Comparison of ENCODE assay signal across 25 cellular contexts in genomic region chr21:46081862-46082637, GRCh38. TPM values are rescaled to one million over a fixed set of nuclear protein-coding genes. Genes with fewer than 3 reads are reported as not detected.
DNase-seq lines count a peak whose midpoint lies in the region; ATAC-seq and TF ChIP-seq lines count a peak whose summit lies in the region.
"Had no signal": no experiment of that assay in that cellular context is flagged by ENCODE, and none has a peak within 500 bp of the region (broad histone marks: within the 10 kb centered on the region; RNA-seq: fewer than 3 reads in every experiment).

No MANE protein-coding gene starts in this region.

- POLR2A ChIA-PET in activated CD4-positive, alpha-beta memory T cell treated with anti-CD3 and anti-CD28 coated beads, Interleukin-2, amount 10 ng/mL, durations not matched to agents 7 days and 5 days (lab: Charles Lee) = no interaction called here
- POLR2A ChIA-PET in activated CD8-positive, alpha-beta T cell treated with anti-CD3 and anti-CD28 coated beads for 36 hours (lab: Charles Lee) = no interaction called here

- TF ChIP-seq EP300 in sigmoid colon (IDR thresholded peaks at IDR 0.05) = no peak

- H3K4me3 ChIP-seq in GM23248 (no peak overlapping the region), lower leg skin (ENCODE audit: low read depth, poor library complexity, severe bottlenecking) (no peak overlapping the region), sigmoid colon (no peak overlapping the region), foreskin fibroblast (ENCODE audit: low read depth in 1 of 2, low read length in 2 of 2) (no peak overlapping the region)
- H3K4me3 ChIP-seq: HAP-1, right lobe of liver, tibial artery had no signal

- no peak overlapping the region for H3K4me2 ChIP-seq in GM23248 (ENCODE audit: unreplicated experiment)

- no peaks in the 10 kb centered on the region for H3K36me3 ChIP-seq in GM23248 (ENCODE audit: low read depth)
- no peaks in the 10 kb centered on the region for H3K36me3 ChIP-seq in sigmoid colon
- H3K36me3 ChIP-seq: HAP-1, right lobe of liver, tibial artery, WERI-Rb-1 had no signal

- no peak for ATAC-seq in activated CD8-positive, alpha-beta T cell treated with anti-CD3 and anti-CD28 coated beads for 36 hours
- ATAC-seq: CD8-positive, alpha-beta T cell; left cardiac atrium; right lobe of liver had no signal

- no peaks in the 10 kb centered on the region for H4K20me1 ChIP-seq in GM23248 (ENCODE audit: insufficient read depth)

- intact Hi-C loops in lower leg skin (cut with DNase I; ENCODE audit: low total_unique reads) (no loop called here), sigmoid colon (cut with DNase I) (no loop called here)
- intact Hi-C loops in activated CD8-positive, alpha-beta T cell treated with anti-CD3 and anti-CD28 coated beads for 36 hours (cut with micrococcal nuclease) = no loop called here

- H3K4me1 Mint-ChIP-seq in activated CD4-positive, alpha-beta memory T cell treated with anti-CD3 and anti-CD28 coated beads, Interleukin-2, amount 10 ng/mL, durations not matched to agents 7 days and 5 days = no peaks in the 10 kb centered on the region
- no peaks in the 10 kb centered on the region for H3K4me1 Mint-ChIP-seq in activated CD8-positive, alpha-beta T cell treated with anti-CD3 and anti-CD28 coated beads for 36 hours (ENCODE audit: low read depth)
- H3K4me1 Mint-ChIP-seq: endodermal cell had no signal

- peaks cover 2% of the 10 kb centered on the region for H3K27me3 Mint-ChIP-seq in activated CD4-positive, alpha-beta memory T cell treated with anti-CD3 and anti-CD28 coated beads, Interleukin-2, amount 10 ng/mL, durations not matched to agents 7 days and 5 days
- no peaks in the 10 kb centered on the region for H3K27me3 Mint-ChIP-seq in activated CD8-positive, alpha-beta T cell treated with anti-CD3 and anti-CD28 coated beads for 36 hours
- H3K27me3 Mint-ChIP-seq: activated naive CD8-positive, alpha-beta T cell had no signal

- H3K4me3 Mint-ChIP-seq in activated CD4-positive, alpha-beta memory T cell treated with anti-CD3 and anti-CD28 coated beads, Interleukin-2, amount 10 ng/mL, durations not matched to agents 7 days and 5 days = no peak overlapping the region
- no peak overlapping the region for H3K4me3 Mint-ChIP-seq in activated CD8-positive, alpha-beta T cell treated with anti-CD3 and anti-CD28 coated beads for 36 hours
- H3K4me3 Mint-ChIP-seq: activated naive CD8-positive, alpha-beta T cell; CD8-positive, alpha-beta T cell; endodermal cell had no signal

- H3K9me3 ChIP-seq in GM23248 (ENCODE audit: low read depth) (peaks cover 3% of the 10 kb centered on the region), sigmoid colon (no peaks in the 10 kb centered on the region)
- H3K9me3 ChIP-seq: HAP-1, right lobe of liver, tibial artery had no signal

- H3K27ac ChIP-seq in GM23248 (no peak overlapping the region), sigmoid colon (peak overlapping the region in 2 of 4 donors; percentile 41 to 59)
- H3K27ac ChIP-seq: right lobe of liver, WERI-Rb-1 had no signal

- peaks cover 5% of the 10 kb centered on the region for H3K9me3 Mint-ChIP-seq in activated CD4-positive, alpha-beta memory T cell treated with anti-CD3 and anti-CD28 coated beads, Interleukin-2, amount 10 ng/mL, durations not matched to agents 7 days and 5 days
- H3K9me3 Mint-ChIP-seq in activated CD8-positive, alpha-beta T cell treated with anti-CD3 and anti-CD28 coated beads for 36 hours = peaks cover 4% of the 10 kb centered on the region

- WGBS in GM23248 (ENCODE audit: low coverage in 1 of 2, low lambda C conversion rate in 2 of 2, missing lambda C conversion rate in 2 of 2), 2 experiments = 89 to 94% methylated on average over 23 to 31 of the region's 35 CpGs
- WGBS in lower leg skin, 2 donors = 78 to 81% methylated on average over 18 to 19 of the region's 35 CpGs
- 81 to 87% methylated on average over 35 of the region's 35 CpGs for WGBS in sigmoid colon, 2 donors

- no peak overlapping the region for H3K27ac Mint-ChIP-seq in activated CD4-positive, alpha-beta memory T cell treated with anti-CD3 and anti-CD28 coated beads, Interleukin-2, amount 10 ng/mL, durations not matched to agents 7 days and 5 days
- H3K27ac Mint-ChIP-seq in activated CD8-positive, alpha-beta T cell treated with anti-CD3 and anti-CD28 coated beads for 36 hours = no peak overlapping the region
- H3K27ac Mint-ChIP-seq: activated naive CD8-positive, alpha-beta T cell; CD8-positive, alpha-beta T cell; endodermal cell had no signal

- H3K9me2 ChIP-seq in GM23248 (ENCODE audit: insufficient read depth) = no peaks in the 10 kb centered on the region

- no peaks in the 10 kb centered on the region for H3K79me2 ChIP-seq in GM23248 (ENCODE audit: insufficient read depth)

- H2AFZ ChIP-seq in GM23248 = no peak overlapping the region

- peaks cover 3% of the 10 kb centered on the region; the same call in 1 of the 2 replicates for H3F3A ChIP-seq in GM23248 (ENCODE audit: insufficient read depth)

- H3K9ac ChIP-seq in GM23248 = peak overlapping the region; percentile 54

- TF ChIP-seq CTCF in lower leg skin (IDR thresholded peaks at IDR 0.05) (no peak), sigmoid colon (IDR thresholded peaks at IDR 0.05) (no peak), foreskin fibroblast (IDR thresholded peaks at IDR 0.05; ENCODE audit: low read depth, low read length) (no peak)
- TF ChIP-seq CTCF in activated CD8-positive, alpha-beta T cell treated with anti-CD3 and anti-CD28 coated beads for 36 hours (IDR thresholded peaks at IDR 0.05) = no peak

- DNase-seq in GM23248 (no peak), lower leg skin (ENCODE audit: low spot score in 2 of 2) (peak; percentile 14 to 84), sigmoid colon (peak; percentile 53), EL (no peak), NCI-H1436 (lab: John Stamatoyannopoulos, UW) (no peak), foreskin fibroblast (no peak)
- peak; percentile 9 for DNase-seq in activated CD4-positive, alpha-beta memory T cell treated with anti-CD3 and anti-CD28 coated beads, Interleukin-2, amount 10 ng/mL, durations not matched to agents 7 days and 5 days
- no peak for DNase-seq in activated CD8-positive, alpha-beta T cell treated with anti-CD3 and anti-CD28 coated beads for 36 hours
- DNase-seq: activated CD4-positive, alpha-beta T cell treated with anti-CD3 and anti-CD28 coated beads, Interleukin-2, amount 50 U/mL, for 4 hours; glutamatergic neuron; Kasumi-1; left cardiac atrium; NCI-H1092; NCI-H2029 treated with DMSO at 0.1 percent for 48 hours; NCI-H446; stimulated activated CD4-positive, alpha-beta T cell treated with anti-CD3 and anti-CD28 coated beads, Interleukin-1b, Interleukin-23, amount 100 ng/mL, for 48 hours; stimulated activated naive CD4-positive, alpha-beta T cell; T-helper 2 cell; WERI-Rb-1 had no signal

- CTCF ChIA-PET in activated CD4-positive, alpha-beta memory T cell treated with anti-CD3 and anti-CD28 coated beads, Interleukin-2, amount 10 ng/mL, durations not matched to agents 7 days and 5 days (lab: Charles Lee) = no interaction called here
- CTCF ChIA-PET in activated CD8-positive, alpha-beta T cell treated with anti-CD3 and anti-CD28 coated beads for 36 hours (lab: Charles Lee) = no interaction called here

- no peaks in the 10 kb centered on the region for H3K36me3 Mint-ChIP-seq in activated CD4-positive, alpha-beta memory T cell treated with anti-CD3 and anti-CD28 coated beads, Interleukin-2, amount 10 ng/mL, durations not matched to agents 7 days and 5 days (ENCODE audit: low read depth)
- no peaks in the 10 kb centered on the region for H3K36me3 Mint-ChIP-seq in activated CD8-positive, alpha-beta T cell treated with anti-CD3 and anti-CD28 coated beads for 36 hours (ENCODE audit: low read depth)

- H3K4me1 ChIP-seq in GM23248 (ENCODE audit: insufficient read depth) (peaks cover 48% of the 10 kb centered on the region), sigmoid colon (peaks cover 0 to 48% (median 37%) of the 10 kb centered on the region in 4 donors)
- H3K4me1 ChIP-seq: HAP-1, right lobe of liver had no signal

- in situ Hi-C loops in GM23248 (cut with MboI) = no loop called here

- no peak for TF ChIP-seq POLR2A in lower leg skin (IDR thresholded peaks at IDR 0.05)
- TF ChIP-seq POLR2A in sigmoid colon (IDR thresholded peaks at IDR 0.05) = no peak

- H3K27me3 ChIP-seq in GM23248 (replicated peaks; ENCODE audit: insufficient read depth) (no peaks in the 10 kb centered on the region), sigmoid colon (no peaks in the 10 kb centered on the region)
- H3K27me3 ChIP-seq: right lobe of liver, tibial artery had no signal

RNA-seq across cellular contexts. Expression of gene COL6A2, which starts 15.9 kb away (rescaled TPM):
- 1,939 and 2,103 TPM in 2 replicates for total RNA-seq in GM23248 (2014; rRNA removed; shearing (Covaris generic))
- polyA plus RNA-seq in GM23248 (2016; fragmentation: Nextera tagmentation; extraction: Ambion mirVana) = 650 and 676 TPM in 2 replicates
- total RNA-seq in activated CD4-positive, alpha-beta memory T cell treated with anti-CD3 and anti-CD28 coated beads, Interleukin-2, amount 10 ng/mL, durations not matched to agents 7 days and 5 days = 1 to 10 TPM; 1.1 to 1.6 TPM
- total RNA-seq in lower leg skin = 100 to 1,000 TPM; 137 to 543 (median 164) TPM
- total RNA-seq in sigmoid colon = 1,000 to 10,000 TPM in 2 of 4 donors, 100 to 1,000 TPM in 2; 570 to 1,745 (median 1,082) TPM
- 100 to 1,000 TPM in 1 of 3 donors, 10 to 100 TPM in 2; 14.3 to 233 (median 37.8) TPM for polyA plus RNA-seq in sigmoid colon
- 10 to 100 TPM; 25.0 to 25.3 TPM for total RNA-seq in activated CD8-positive, alpha-beta T cell treated with anti-CD3 and anti-CD28 coated beads for 36 hours

Comparison
In these comparisons a context has a peak if more than half of its experiments do, and no peak if none do; other contexts are left out.
1. DNase-seq: peak in activated CD4-positive, alpha-beta memory T cell treated with anti-CD3 and anti-CD28 coated beads, Interleukin-2, amount 10 ng/mL, durations not matched to agents 7 days and 5 days (single experiment), lower leg skin (2 of 2) and sigmoid colon (single experiment); none in GM23248 (single experiment), activated CD8-positive, alpha-beta T cell treated with anti-CD3 and anti-CD28 coated beads for 36 hours (single experiment), EL (single experiment), NCI-H1436 (single experiment) and foreskin fibroblast (0 of 2).
2. RNA of gene COL6A2, which starts 15.9 kb away (total RNA-seq): 1,939 to 2,103 TPM in GM23248, 570 to 1,745 TPM in sigmoid colon, 137 to 543 TPM in lower leg skin and 25.0 to 25.3 TPM in activated CD8-positive, alpha-beta T cell treated with anti-CD3 and anti-CD28 coated beads for 36 hours; 1.1 to 1.6 TPM in activated CD4-positive, alpha-beta memory T cell treated with anti-CD3 and anti-CD28 coated beads, Interleukin-2, amount 10 ng/mL, durations not matched to agents 7 days and 5 days; every median in the first group is over 4 times any median in the second.